ENCODE assay signal across 1 cellular context in the genomic region with DNA sequence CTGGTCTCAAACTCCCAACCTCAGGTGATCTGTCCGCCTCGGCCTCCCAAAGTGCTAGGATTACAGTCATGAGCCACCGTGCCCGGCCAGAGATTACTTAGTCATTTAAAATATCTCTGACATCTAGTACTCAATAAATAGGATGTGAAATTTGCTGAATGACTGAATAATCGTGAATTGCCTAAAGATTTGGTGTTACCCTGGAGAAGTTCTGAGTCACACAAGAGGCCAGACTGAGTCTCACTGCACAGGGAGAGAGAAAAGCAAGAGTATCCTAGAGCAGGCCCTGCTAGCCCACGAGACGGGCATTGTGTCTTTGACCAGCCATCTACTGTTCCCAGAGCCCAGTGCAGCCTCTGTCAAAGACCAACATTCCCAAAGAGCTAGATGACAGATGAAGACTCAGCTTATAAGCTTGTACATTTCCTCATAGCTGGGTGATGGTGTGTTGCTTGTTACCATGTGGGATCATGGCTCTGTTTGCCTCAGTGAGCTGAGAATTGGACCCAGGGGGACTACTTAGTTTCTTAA.
TF ChIP-seq lines count a peak whose summit lies in the region.

No MANE protein-coding gene starts in this region.

TF ChIP-seq in IMR-90, 13 proteins besides CTCF, POLR2A, EP300 and RAD21:
- TF ChIP-seq MAFK (IDR thresholded peaks at IDR 0.05; ENCODE audit: low read depth, low read length) (no peak), RCOR1 (IDR thresholded peaks at IDR 0.05; ENCODE audit: insufficient replicate concordance, low read length) (no peak), RFX5 (IDR thresholded peaks at IDR 0.05; ENCODE audit: low read depth, low read length) (no peak), CHD1 (IDR thresholded peaks at IDR 0.05; ENCODE audit: low read depth, low read length) (no peak), FOS (IDR thresholded peaks at IDR 0.05; ENCODE audit: low read depth, low read length) (no peak), MXI1 (IDR thresholded peaks at IDR 0.05; ENCODE audit: borderline replicate concordance, low read depth, low read length) (no peak), BHLHE40 (IDR thresholded peaks at IDR 0.05; ENCODE audit: low read depth, low read length) (no peak), CEBPB (IDR thresholded peaks at IDR 0.05; ENCODE audit: low read depth, low read length) (no peak), NFE2L2 (IDR thresholded peaks at IDR 0.05; ENCODE audit: low read depth, low read length) (no peak), SMC3 (IDR thresholded peaks at IDR 0.05; ENCODE audit: low read depth, low read length) (no peak), MAZ (IDR thresholded peaks at IDR 0.05; ENCODE audit: borderline replicate concordance, low read depth, low read length) (no peak)
- TF ChIP-seq, protein P1, sequence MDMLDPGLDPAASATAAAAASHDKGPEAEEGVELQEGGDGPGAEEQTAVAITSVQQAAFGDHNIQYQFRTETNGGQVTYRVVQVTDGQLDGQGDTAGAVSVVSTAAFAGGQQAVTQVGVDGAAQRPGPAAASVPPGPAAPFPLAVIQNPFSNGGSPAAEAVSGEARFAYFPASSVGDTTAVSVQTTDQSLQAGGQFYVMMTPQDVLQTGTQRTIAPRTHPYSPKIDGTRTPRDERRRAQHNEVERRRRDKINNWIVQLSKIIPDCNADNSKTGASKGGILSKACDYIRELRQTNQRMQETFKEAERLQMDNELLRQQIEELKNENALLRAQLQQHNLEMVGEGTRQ (IDR thresholded peaks at IDR 0.05; ENCODE audit: low read depth, low read length), result no peak
- TF ChIP-seq, protein P2, sequence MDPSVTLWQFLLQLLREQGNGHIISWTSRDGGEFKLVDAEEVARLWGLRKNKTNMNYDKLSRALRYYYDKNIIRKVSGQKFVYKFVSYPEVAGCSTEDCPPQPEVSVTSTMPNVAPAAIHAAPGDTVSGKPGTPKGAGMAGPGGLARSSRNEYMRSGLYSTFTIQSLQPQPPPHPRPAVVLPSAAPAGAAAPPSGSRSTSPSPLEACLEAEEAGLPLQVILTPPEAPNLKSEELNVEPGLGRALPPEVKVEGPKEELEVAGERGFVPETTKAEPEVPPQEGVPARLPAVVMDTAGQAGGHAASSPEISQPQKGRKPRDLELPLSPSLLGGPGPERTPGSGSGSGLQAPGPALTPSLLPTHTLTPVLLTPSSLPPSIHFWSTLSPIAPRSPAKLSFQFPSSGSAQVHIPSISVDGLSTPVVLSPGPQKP (IDR thresholded peaks at IDR 0.05; ENCODE audit: borderline replicate concordance, low read depth, low read length), result no peak
